24 cellular contexts compared by ENCODE assay signal in genomic region chr11:93081694-93082093, GRCh38.
DNase-seq lines count a peak whose midpoint lies in the region; ATAC-seq and TF ChIP-seq lines count a peak whose summit lies in the region.
"Had no signal": no experiment of that assay in that cellular context is flagged by ENCODE, and none has a peak within 500 bp of the region (broad histone marks: within the 10 kb centered on the region; RNA-seq: fewer than 3 reads in every experiment).

No MANE protein-coding gene starts in this region.

- ATAC-seq in GM19463 (IDR thresholded peaks at IDR 0.05; ENCODE audit: unreplicated experiment) = no peak
- ATAC-seq: K562, Right ventricle myocardium inferior, SK-N-SH treated with all-trans-retinoic acid at 6 μM for 48 hours had no signal

- H3K36me3 ChIP-seq in mammary epithelial cell (ENCODE audit: insufficient read depth, low read length) (no peaks in the 10 kb centered on the region), breast epithelium (no peaks in the 10 kb centered on the region), ectodermal cell (ENCODE audit: control insufficient read depth, insufficient read depth, low read length) (no peaks in the 10 kb centered on the region), mesendoderm (ENCODE audit: control insufficient read depth, insufficient read depth, low read length) (no peaks in the 10 kb centered on the region)
- H3K36me3 ChIP-seq: BE2C, SJCRH30 had no signal

- H2AK5ac ChIP-seq in mesendoderm (ENCODE audit: low read length) = no peak overlapping the region

- H2BK5ac ChIP-seq in mesendoderm (ENCODE audit: low read length) = no peak overlapping the region

- no peak overlapping the region for H3K4ac ChIP-seq in mesendoderm (ENCODE audit: low read depth, low read length)

- no peak overlapping the region for H3K23ac ChIP-seq in mesendoderm (ENCODE audit: low read length)

- TF ChIP-seq POLR2A in breast epithelium (IDR thresholded peaks at IDR 0.05) = no peak

- H3K9ac ChIP-seq in mammary epithelial cell (ENCODE audit: insufficient read depth, low read length) (no peak overlapping the region), mesendoderm (ENCODE audit: low read length) (no peak overlapping the region)

- in situ Hi-C loops in mammary epithelial cell (cut with MboI; ENCODE audit: low sequenced_read_pairs in 2 of 2) = no loop called here

- peak overlapping the region; percentile 8 for H3K56ac ChIP-seq in mesendoderm (ENCODE audit: low read length)

- no peak overlapping the region for H3K18ac ChIP-seq in mesendoderm (ENCODE audit: low read length)

- H3K9me3 ChIP-seq in mammary epithelial cell (replicated peaks; ENCODE audit: insufficient read depth, low read length) = no peaks in the 10 kb centered on the region
- H3K9me3 ChIP-seq in breast epithelium = peaks cover 0 to 5% of the 10 kb centered on the region in 2 donors
- no peaks in the 10 kb centered on the region for H3K9me3 ChIP-seq in ectodermal cell (ENCODE audit: control insufficient read depth, low read length)
- H3K9me3 ChIP-seq: BE2C, SJCRH30 had no signal

- H3K79me1 ChIP-seq in mesendoderm (ENCODE audit: low read length) = no peaks in the 10 kb centered on the region

- WGBS in mammary epithelial cell (ENCODE audit: low coverage, missing lambda C conversion rate) = 71% methylated on average over 1 of the region's 1 CpG
- 0 to 2% methylated on average over 1 of the region's 1 CpG for WGBS in ectodermal cell, 2 experiments
- no CpG with 5 or more reads among the region's 1 CpG for WGBS in mesendoderm (ENCODE audit: extremely low coverage, insufficient coverage, low lambda C conversion rate)

- no peaks in the 10 kb centered on the region for H3K27me3 ChIP-seq in mammary epithelial cell (ENCODE audit: insufficient read depth, low read length)
- H3K27me3 ChIP-seq in breast epithelium = no peaks in the 10 kb centered on the region
- no peaks in the 10 kb centered on the region for H3K27me3 ChIP-seq in ectodermal cell (ENCODE audit: control insufficient read depth, insufficient read depth, low read length, poor library complexity, severe bottlenecking)
- no peaks in the 10 kb centered on the region for H3K27me3 ChIP-seq in mesendoderm (ENCODE audit: insufficient read depth, low read length, poor library complexity)
- H3K27me3 ChIP-seq: BE2C, SJCRH30 had no signal

- intact Hi-C loops in mammary epithelial cell (cut with micrococcal nuclease) = loop anchor here (10.0 kb wide), 1 partner anchor 113 kb away; the partner anchor contains the start of gene SLC36A4
- intact Hi-C loops in breast epithelium (cut with DNase I; ENCODE audit: low total_unique reads) = no loop called here
- intact Hi-C loops in posterior vena cava (cut with DNase I) = no loop called here

- no peak overlapping the region for H3K4me2 ChIP-seq in mammary epithelial cell (ENCODE audit: insufficient read depth, low read depth, low read length)
- H3K4me2 ChIP-seq in mesendoderm (ENCODE audit: low read length) = no peak overlapping the region
- H3K4me2 ChIP-seq: PC-9 had no signal

- H3K4me3 ChIP-seq in mammary epithelial cell (replicated peaks in 1 of 3; ENCODE audit: insufficient read depth in 1 of 3, low read depth in 2 of 3, low read length in 3 of 3) = no peak overlapping the region
- H3K4me3 ChIP-seq in breast epithelium = no peak overlapping the region
- no peak overlapping the region for H3K4me3 ChIP-seq in ectodermal cell (ENCODE audit: insufficient read depth, low read depth, low read length)
- H3K4me3 ChIP-seq in mesendoderm (ENCODE audit: low read length) = no peak overlapping the region
- H3K4me3 ChIP-seq: K562, PC-9, SJCRH30 had no signal

- dilution Hi-C loops in mammary epithelial cell (cut with HindIII; ENCODE audit: low sequenced_read_pairs) = no loop called here

- H4K5ac ChIP-seq in mesendoderm (ENCODE audit: low read length) = no peak overlapping the region

- H2BK120ac ChIP-seq in mesendoderm (ENCODE audit: low read depth, low read length) = no peak overlapping the region

- H3K27ac ChIP-seq in mammary epithelial cell (ENCODE audit: insufficient read depth, low read depth, low read length) = no peak overlapping the region
- H3K27ac ChIP-seq in breast epithelium = no peak overlapping the region
- H3K27ac ChIP-seq in ectodermal cell (ENCODE audit: insufficient read depth, low read depth, low read length, poor library complexity, severe bottlenecking) = peak overlapping the region; percentile 85
- H3K27ac ChIP-seq in mesendoderm (ENCODE audit: low read depth, low read length) = no peak overlapping the region
- H3K27ac ChIP-seq: 22Rv1, PC-9, SJCRH30 had no signal

- no peaks in the 10 kb centered on the region for H4K20me1 ChIP-seq in mammary epithelial cell (ENCODE audit: insufficient read depth, low read length)

- BruUV-seq in mammary epithelial cell (replicated peaks; lab: Mats Ljungman, UMichigan) = no TSS peak

- H4K8ac ChIP-seq in mesendoderm (ENCODE audit: low read depth, low read length) = no peak overlapping the region

- TF ChIP-seq CTCF in mammary epithelial cell (conservative IDR thresholded peaks at IDR 0.05 in 1 of 2, IDR thresholded peaks at IDR 0.05 in 1 of 2; ENCODE audit: extremely low read depth in 1 of 2, insufficient read depth in 1 of 2, low read depth in 1 of 2, low read length in 2 of 2) = no peak
- no peak for TF ChIP-seq CTCF in breast epithelium (IDR thresholded peaks at IDR 0.05)

- H3K79me2 ChIP-seq in mammary epithelial cell (ENCODE audit: insufficient read depth, low read length) (no peaks in the 10 kb centered on the region), mesendoderm (ENCODE audit: control insufficient read depth, insufficient read depth, low read length) (no peaks in the 10 kb centered on the region)

- peak overlapping the region; percentile 7 for H2AFZ ChIP-seq in mammary epithelial cell (ENCODE audit: low read depth, low read length)
- H2AFZ ChIP-seq: PC-9 had no signal

- DNase-seq in mammary epithelial cell (no peak), breast epithelium (ENCODE audit: low spot score in 2 of 2) (no peak), mesendoderm (peak; percentile 83), posterior vena cava (ENCODE audit: low spot score) (no peak), NCI-H1436 treated with DMSO at 0.1 percent for 48 hours (lab: John Stamatoyannopoulos, UW) (no peak)
- DNase-seq: ACHN, BE2C, DMS53, GOT3, Kasumi-1, NCI-H1092 treated with DMSO at 0.1 percent for 48 hours, NCI-H146, NCI-H1930, NCI-H2107, NCI-H524, NCI-H774, PC-9, SJCRH30 had no signal

- H3K4me1 ChIP-seq in mammary epithelial cell (ENCODE audit: insufficient read depth, low read length) = peaks cover 9% of the 10 kb centered on the region
- no peaks in the 10 kb centered on the region for H3K4me1 ChIP-seq in breast epithelium
- H3K4me1 ChIP-seq in ectodermal cell (ENCODE audit: control insufficient read depth, insufficient read depth, low read length) = peaks cover 43% of the 10 kb centered on the region
- peaks cover under 1% of the 10 kb centered on the region for H3K4me1 ChIP-seq in mesendoderm (ENCODE audit: control insufficient read depth, low read depth, low read length)
- H3K4me1 ChIP-seq: BE2C, SJCRH30 had no signal

- H2BK15ac ChIP-seq in mesendoderm (replicated peaks; ENCODE audit: low read depth) = no peak overlapping the region

- CTCF ChIA-PET in mammary epithelial cell (lab: Charles Lee; ENCODE audit: low non-redundant PET) = no interaction called here
